In the genomic region with DNA sequence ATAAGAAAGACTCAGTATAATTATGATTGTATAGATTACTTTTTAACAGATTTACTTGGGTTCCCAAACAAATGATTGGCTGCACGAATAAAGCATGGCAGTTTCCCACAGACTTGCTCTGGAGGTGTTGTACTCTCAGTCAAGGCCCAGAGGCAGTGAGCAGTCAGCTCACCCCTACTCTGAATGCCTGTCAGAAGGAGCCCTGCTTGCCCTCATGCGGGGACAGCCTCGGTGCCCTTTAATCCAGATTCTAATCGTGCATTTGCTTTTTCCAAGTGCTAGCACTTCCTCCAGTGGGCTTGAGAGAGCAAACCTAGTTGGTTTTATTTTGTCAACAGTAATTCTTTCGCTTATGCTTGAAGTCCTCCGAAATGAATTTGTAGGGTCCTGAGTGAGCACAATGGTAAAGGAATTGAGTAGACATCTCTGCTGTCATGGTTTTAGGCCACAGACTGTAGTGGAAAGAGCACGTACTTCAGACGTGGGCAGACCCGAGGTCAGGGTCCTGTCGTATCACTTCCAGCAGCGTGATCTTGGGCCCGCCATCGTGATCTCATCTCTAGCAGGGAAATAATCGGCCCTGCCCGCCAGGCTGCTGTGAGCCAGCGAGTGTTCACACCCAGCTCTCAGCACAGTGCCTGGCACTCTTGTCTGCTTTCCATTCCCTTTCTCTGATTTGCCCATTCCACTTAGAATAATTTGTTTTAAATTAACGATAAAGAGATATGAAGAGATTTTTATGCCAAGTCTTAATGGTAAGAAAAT, we compare ENCODE assay signal across 24 cellular contexts. TPM values are rescaled to one million over a fixed set of nuclear protein-coding genes. Genes with fewer than 3 reads are reported as not detected.
DNase-seq lines count a peak whose midpoint lies in the region; ATAC-seq, FAIRE-seq and TF ChIP-seq lines count a peak whose summit lies in the region.
"Had no signal": no experiment of that assay in that cellular context is flagged by ENCODE, and none has a peak within 500 bp of the region (broad histone marks: within the 10 kb centered on the region; RNA-seq: fewer than 3 reads in every experiment).

No MANE protein-coding gene starts in this region.

- H3K79me2 ChIP-seq in PC-3 (ENCODE audit: low read length) (no peaks in the 10 kb centered on the region), K562 (ENCODE audit: control insufficient read depth, insufficient read depth, low read length) (no peaks in the 10 kb centered on the region)

- TF ChIP-seq EP300 in K562 (IDR thresholded peaks at IDR 0.05; ENCODE audit: low read length) (no peak), stomach (IDR thresholded peaks at IDR 0.05) (no peak)

- no peak overlapping the region for H4K91ac ChIP-seq in mesenchymal stem cell (ENCODE audit: low read length)

- BruUV-seq in PC-3 (replicated peaks; lab: Mats Ljungman, UMichigan): no TSS peak
- no TSS peak for BruUV-seq in K562 (replicated peaks; lab: Mats Ljungman, UMichigan)

- no peak for ATAC-seq in PC-3
- no peak for ATAC-seq in K562
- ATAC-seq in GM18873 (IDR thresholded peaks at IDR 0.05; ENCODE audit: low FRiP score, unreplicated experiment): no peak
- ATAC-seq: A549 had no signal

- no peak overlapping the region for H4K8ac ChIP-seq in mesenchymal stem cell (ENCODE audit: low read length)

- no peaks in the 10 kb centered on the region for H3F3A ChIP-seq in PC-3 (ENCODE audit: low read length, unreplicated experiment)

- H3K36me3 ChIP-seq in PC-3 (ENCODE audit: low read depth, low read length) (no peaks in the 10 kb centered on the region), K562 (ENCODE audit: control insufficient read depth, insufficient read depth, low read length) (no peaks in the 10 kb centered on the region), mesenchymal stem cell (ENCODE audit: control insufficient read depth in 1 of 2, insufficient read depth in 2 of 2, low read depth in 1 of 2, low read length in 2 of 2) (no peaks in the 10 kb centered on the region), stomach (no peaks in the 10 kb centered on the region)
- H3K36me3 ChIP-seq: BLaER1 treated with 17β-estradiol and CSF1 and Interleukin-3, amounts not matched to agents 10 nM and 100 nM had no signal

- no peak overlapping the region for H3K9ac ChIP-seq in PC-3 (ENCODE audit: low read length)
- H3K9ac ChIP-seq in K562 (ENCODE audit: insufficient read depth in 1 of 2, low read depth in 2 of 2, low read length in 2 of 2): no peak overlapping the region
- peak overlapping the region; percentile 27 for H3K9ac ChIP-seq in mesenchymal stem cell (ENCODE audit: low read length)
- H3K9ac ChIP-seq: BLaER1 treated with 17β-estradiol and CSF1 and Interleukin-3, amounts not matched to agents 10 nM and 100 nM had no signal

- H2AK5ac ChIP-seq in mesenchymal stem cell (ENCODE audit: low read length, severe bottlenecking): peak overlapping the region; percentile 54

- TF ChIP-seq CTCF in PC-3 (conservative IDR thresholded peaks at IDR 0.05; ENCODE audit: low read depth, low read length): no peak
- no peak for TF ChIP-seq CTCF in K562 (IDR thresholded peaks at IDR 0.05 in 2 of 3, conservative IDR thresholded peaks at IDR 0.05 in 1 of 3; ENCODE audit: insufficient read depth in 2 of 3, low read depth in 1 of 3, low read length in 3 of 3)
- no peak for TF ChIP-seq CTCF in stomach (IDR thresholded peaks at IDR 0.05)

- FAIRE-seq in K562 (lab: Jason Lieb, UNC): no peak
- FAIRE-seq: A549, D721Med, GM18507 had no signal

- H3K79me1 ChIP-seq in mesenchymal stem cell (replicated peaks; ENCODE audit: low read length, poor library complexity, severe bottlenecking): no peaks in the 10 kb centered on the region

- H4K20me1 ChIP-seq in PC-3 (ENCODE audit: low read length): no peaks in the 10 kb centered on the region
- H4K20me1 ChIP-seq in K562 (replicated peaks; ENCODE audit: control insufficient read depth, insufficient read depth, low read length): no peaks in the 10 kb centered on the region; the same call in 1 of the 2 replicates
- H4K20me1 ChIP-seq: BLaER1 treated with 17β-estradiol and CSF1 and Interleukin-3, amounts not matched to agents 10 nM and 100 nM had no signal

- in situ Hi-C loops in K562 (cut with MboI): no loop called here

- WGBS in K562 (ENCODE audit: insufficient coverage, low coverage, missing lambda C conversion rate): 9% methylated on average over 17 of the region's 17 CpGs
- 95% methylated on average over 16 of the region's 17 CpGs for WGBS in mesenchymal stem cell
- WGBS in stomach, 5 donors: 46 to 76% (median 68%) methylated on average over 17 of the region's 17 CpGs

- H3K18ac ChIP-seq in mesenchymal stem cell (ENCODE audit: low read depth in 1 of 2, low read length in 2 of 2): peak overlapping the region; percentile 29 to 57

- TF ChIP-seq POLR2A in K562 (conservative IDR thresholded peaks at IDR 0.05) (no peak), stomach (IDR thresholded peaks at IDR 0.05) (no peak)

- intact Hi-C loops in PC-3 (cut with micrococcal nuclease) (no loop called here), K562 (cut with micrococcal nuclease) (no loop called here), stomach (cut with DNase I; ENCODE audit: low total_unique reads) (no loop called here)

- H3K4me2 ChIP-seq in PC-3 (ENCODE audit: low read length): no peak overlapping the region
- H3K4me2 ChIP-seq in K562 (ENCODE audit: insufficient read depth, low read length): no peak overlapping the region
- H3K4me2 ChIP-seq in mesenchymal stem cell (ENCODE audit: low read length, poor library complexity, severe bottlenecking): no peak overlapping the region
- H3K4me2 ChIP-seq: A549; BLaER1 treated with 17β-estradiol and CSF1 and Interleukin-3, amounts not matched to agents 10 nM and 100 nM; PC-9 had no signal

- H2AFZ ChIP-seq in PC-3 (ENCODE audit: low read length): no peak overlapping the region
- no peak overlapping the region for H2AFZ ChIP-seq in K562 (ENCODE audit: low read depth, low read length)
- no peak overlapping the region for H2AFZ ChIP-seq in mesenchymal stem cell (ENCODE audit: low read depth, low read length)
- H2AFZ ChIP-seq: PC-9 had no signal

- no peak for DNase-seq in PC-3
- no peak for DNase-seq in K562 (ENCODE audit: extremely low read depth in 1 of 4, low spot score in 3 of 4)
- DNase-seq in mesenchymal stem cell: no peak
- no peak for DNase-seq in stomach
- no peak for DNase-seq in stimulated activated CD4-positive, alpha-beta T cell treated with anti-CD3 and anti-CD28 coated beads, Interleukin-15, amount 100 ng/mL, for 24 hours
- no peak for DNase-seq in activated naive CD4-positive, alpha-beta T cell treated with anti-CD3 and anti-CD28 coated beads, Interleukin-2, amount 50 U/mL, for 16 hours
- no peak for DNase-seq in NCI-H2107 treated with DMSO at 0.1 percent for 48 hours (lab: John Stamatoyannopoulos, UW; ENCODE audit: unreplicated experiment)
- DNase-seq: AML-193; CD4-positive, alpha-beta T cell; Karpas-422; NCI-H1092 treated with DMSO at 0.1 percent for 48 hours; NCI-H1436; NCI-H187; NCI-H446; NCI-H524 treated with DMSO at 0.1 percent for 48 hours; NCI-H82; NK-92 treated with Interleukin-12 subunit alpha and Interleukin-12 subunit beta, amount 100 ng/mL, for 24 hours; SHP77 had no signal

- peak overlapping the region in 1 of 2 experiments; percentile 81 for H3K14ac ChIP-seq in mesenchymal stem cell (ENCODE audit: low read length in 2 of 2)

- peak overlapping the region in 1 of 2 experiments; percentile 78 for H3K23ac ChIP-seq in mesenchymal stem cell (ENCODE audit: low read length in 2 of 2)

- no peaks in the 10 kb centered on the region for H3K27me3 ChIP-seq in PC-3 (ENCODE audit: low read length)
- H3K27me3 ChIP-seq in K562 (ENCODE audit: control insufficient read depth in 2 of 2, insufficient read depth in 2 of 2, low read length in 2 of 2): peaks cover 29 to 36% of the 10 kb centered on the region in 2 experiments; a peak in 4 of 5 replicates
- no peaks in the 10 kb centered on the region for H3K27me3 ChIP-seq in mesenchymal stem cell (ENCODE audit: control insufficient read depth in 1 of 2, insufficient read depth in 1 of 2, low read length in 2 of 2)
- H3K27me3 ChIP-seq in stomach: no peaks in the 10 kb centered on the region
- H3K27me3 ChIP-seq: BLaER1 treated with 17β-estradiol and CSF1 and Interleukin-3, amounts not matched to agents 10 nM and 100 nM had no signal

- H3K9me1 ChIP-seq in K562 (ENCODE audit: control insufficient read depth, insufficient read depth, low read length): peaks cover 3% of the 10 kb centered on the region

- H2BK15ac ChIP-seq in mesenchymal stem cell (ENCODE audit: low read depth, poor library complexity, severe bottlenecking): no peak overlapping the region

- no peak overlapping the region for H3K4me3 ChIP-seq in PC-3 (ENCODE audit: low read length)
- no peak overlapping the region for H3K4me3 ChIP-seq in K562
- H3K4me3 ChIP-seq in mesenchymal stem cell (ENCODE audit: insufficient read depth in 1 of 2, low read depth in 1 of 2, low read length in 2 of 2): peak overlapping the region in 1 of 2 experiments; percentile 19
- no peak overlapping the region for H3K4me3 ChIP-seq in stomach
- H3K4me3 ChIP-seq: A549; BLaER1 treated with 17β-estradiol and CSF1 and Interleukin-3, amounts not matched to agents 10 nM and 100 nM; PC-9 had no signal

- no peak overlapping the region for H2BK12ac ChIP-seq in mesenchymal stem cell (ENCODE audit: low read length in 2 of 2)

- no peak for TF ChIP-seq RAD21 in K562 (CRISPR knock-in tag; conservative IDR thresholded peaks at IDR 0.05 in 1 of 2, IDR thresholded peaks at IDR 0.05 in 1 of 2)

- CTCF ChIA-PET in PC-3 (lab: Charles Lee) (no interaction called here), K562 (lab: Yijun Ruan, JAX; ENCODE audit: low intra/inter-chr PET ratio) (no interaction called here)

- H3K4me1 ChIP-seq in PC-3 (ENCODE audit: insufficient read depth, low read length) (peaks cover 14% of the 10 kb centered on the region), K562 (replicated peaks in 1 of 2; ENCODE audit: control insufficient read depth in 2 of 2, insufficient read depth in 2 of 2, low read length in 2 of 2) (peaks cover 0 to 5% of the 10 kb centered on the region in 2 experiments; a peak in 3 of 5 replicates), mesenchymal stem cell (ENCODE audit: control insufficient read depth, insufficient read depth, low read depth, low read length) (peaks cover 2% of the 10 kb centered on the region), stomach (peaks cover 18 to 30% (median 27%) of the 10 kb centered on the region in 4 donors)
- H3K4me1 ChIP-seq: A549; BLaER1 treated with 17β-estradiol and CSF1 and Interleukin-3, amounts not matched to agents 10 nM and 100 nM had no signal

- H2BK120ac ChIP-seq in mesenchymal stem cell (ENCODE audit: low read depth, low read length): no peak overlapping the region

- no peaks in the 10 kb centered on the region for H3K9me2 ChIP-seq in PC-3 (replicated peaks; ENCODE audit: low read length)

- 0 out of 2 replicates have a peak overlapping the region, but pooled peaks have one; percentile 7 for H3K27ac ChIP-seq in PC-3 (ENCODE audit: low read length)
- H3K27ac ChIP-seq in K562 (ENCODE audit: extremely low read depth, low read depth, low read length): no peak overlapping the region
- H3K27ac ChIP-seq in mesenchymal stem cell (ENCODE audit: low read length, poor library complexity, severe bottlenecking): no peak overlapping the region
- peak overlapping the region; percentile 34 to 76 (median 54) for H3K27ac ChIP-seq in stomach
- H3K27ac ChIP-seq: A549; BLaER1 treated with 17β-estradiol and CSF1 and Interleukin-3, amounts not matched to agents 10 nM and 100 nM had no signal

- no peak overlapping the region for H2BK5ac ChIP-seq in mesenchymal stem cell (ENCODE audit: low read depth, low read length, poor library complexity, severe bottlenecking)

- POLR2A ChIA-PET in PC-3 (lab: Charles Lee; ENCODE audit: unreplicated experiment): no interaction called here
- POLR2A ChIA-PET in K562 (lab: Yijun Ruan, JAX): interaction anchor here (1.0 kb wide), 1 partner anchor 21 kb away, joined by 3 read pairs; no protein-coding TSS in a partner anchor

- no peak overlapping the region for H3K4ac ChIP-seq in mesenchymal stem cell (ENCODE audit: low read depth in 1 of 2, low read length in 2 of 2)

- H3K9me3 ChIP-seq in PC-3 (ENCODE audit: low read length) (no peaks in the 10 kb centered on the region), K562 (replicated peaks; ENCODE audit: control insufficient read depth, insufficient read depth, low read depth, low read length) (no peaks in the 10 kb centered on the region), mesenchymal stem cell (ENCODE audit: control insufficient read depth, low read length) (no peaks in the 10 kb centered on the region), stomach (no peaks in the 10 kb centered on the region)
- H3K9me3 ChIP-seq: A549; BLaER1 treated with 17β-estradiol and CSF1 and Interleukin-3, amounts not matched to agents 10 nM and 100 nM had no signal

RNA-seq across cellular contexts. Expression of a gene that starts 48.3 kb away (rescaled TPM):
- 2.9 and 3.7 TPM in 2 replicates for total RNA-seq in PC-3 (2014; rRNA removed)
- total RNA-seq in K562 (2011; cell fraction: chromatin; rRNA removed; ENCODE audit: low replicate concordance): 7.9 and 8.5 TPM in 2 replicates
- 6.2 and 7.8 TPM in 2 replicates for total RNA-seq in K562 (2011; cell fraction: nucleolus; rRNA removed)
- 7.3 and 8.0 TPM in 2 replicates for total RNA-seq in K562 (2011; cell fraction: nucleoplasm; rRNA removed)
- 2.5 and 3.1 TPM in 2 replicates for total RNA-seq in K562 (2014; rRNA removed)
- 4.5 and 4.6 TPM in 2 replicates for total RNA-seq in K562 (2014; rRNA removed; fragmentation: Illumina TruSeq; extraction: Trizol)
- 3.3 and 3.6 TPM in 2 replicates for total RNA-seq in K562 (2015; rRNA removed; fragmentation: Illumina TruSeq; extraction: Trizol)
- 4.8 and 4.9 TPM in 2 replicates for total RNA-seq in K562 (2021)
- 3.3 and 4.0 TPM in 2 replicates for polyA plus RNA-seq in K562 (2011; rRNA removed)
- polyA plus RNA-seq in K562 (2011; cell fraction: cytosol; rRNA removed): 2.0 and 3.8 TPM in 2 replicates
- 2.5 and 2.9 TPM in 2 replicates for polyA plus RNA-seq in K562 (2011; cell fraction: nucleus; rRNA removed)
- 3.1 and 3.7 TPM in 2 replicates for polyA plus RNA-seq in K562 (2012)
- 2.6 and 3.0 TPM in 2 replicates for polyA plus RNA-seq in K562 (2014; fragmentation: Illumina TruSeq; extraction: Trizol)
- polyA plus RNA-seq in K562 (2014; fragmentation: Nextera tagmentation; extraction: Ambion mirVana): 1 to 10 TPM; 1.1 to 1.2 TPM
- 2.6 and 2.9 TPM in 2 replicates for polyA plus RNA-seq in K562 (2014; rRNA removed)
- 3.0 and 3.2 TPM in 2 replicates for polyA minus RNA-seq in K562 (2011; rRNA and poly(A)+ RNA removed)
- 2.3 and 2.4 TPM in 2 replicates for polyA minus RNA-seq in K562 (2011; cell fraction: cytosol; rRNA and poly(A)+ RNA removed)
- polyA minus RNA-seq in K562 (2011; cell fraction: nucleus; rRNA and poly(A)+ RNA removed): 1.9 and 3.2 TPM in 2 replicates
- polyA plus RNA-seq in mesenchymal stem cell (2013, experiment 1 of 2): 3.6 TPM
- polyA plus RNA-seq in mesenchymal stem cell (2013, experiment 2 of 2): 3.7 TPM
- 10 to 100 TPM in 1 of 5 donors, 1 to 10 TPM in 3, under 1 TPM in 1; 0.58 to 11.9 (median 4.6) TPM for total RNA-seq in stomach
- polyA plus RNA-seq in stomach: 1 to 10 TPM; 2.8 to 6.6 (median 5.5) TPM

RNA-seq across cellular contexts. Expression of a gene that starts 48.4 kb away (rescaled TPM):
- total RNA-seq in PC-3 (2014; rRNA removed) (26.0 and 30.9 TPM in 2 replicates), K562 (2014; rRNA removed) (50.9 and 56.1 TPM in 2 replicates), K562 (2014; rRNA removed; fragmentation: Illumina TruSeq; extraction: Trizol) (53.8 and 55.0 TPM in 2 replicates), K562 (2015; rRNA removed; fragmentation: Illumina TruSeq; extraction: Trizol) (61.1 and 61.7 TPM in 2 replicates), K562 (2021) (69.8 and 76.0 TPM in 2 replicates), stomach (10 to 100 TPM; 11.7 to 68.7 (median 18.7) TPM)
- 31.1 and 38.1 TPM in 2 replicates for total RNA-seq in K562 (2011; cell fraction: chromatin; rRNA removed; ENCODE audit: low replicate concordance)
- 16.3 and 18.0 TPM in 2 replicates for total RNA-seq in K562 (2011; cell fraction: nucleolus; rRNA removed)
- total RNA-seq in K562 (2011; cell fraction: nucleoplasm; rRNA removed): 15.6 and 17.2 TPM in 2 replicates
- polyA plus RNA-seq in K562 (2011; rRNA removed) (13.4 and 15.2 TPM in 2 replicates), K562 (2014; fragmentation: Illumina TruSeq; extraction: Trizol) (62.1 and 62.4 TPM in 2 replicates), K562 (2014; fragmentation: Nextera tagmentation; extraction: Ambion mirVana) (10 to 100 TPM; 12.7 to 12.9 TPM), K562 (2014; rRNA removed) (30.1 and 33.3 TPM in 2 replicates), stomach (10 to 100 TPM; 12.7 to 18.6 (median 17.6) TPM)
- 9.5 and 9.6 TPM in 2 replicates for polyA plus RNA-seq in K562 (2011; cell fraction: cytosol; rRNA removed)
- polyA plus RNA-seq in K562 (2011; cell fraction: nucleus; rRNA removed): 22.6 and 28.3 TPM in 2 replicates
- polyA plus RNA-seq in K562 (2012): 43.6 and 52.5 TPM in 2 replicates
- 32.6 and 36.6 TPM in 2 replicates for polyA minus RNA-seq in K562 (2011; rRNA and poly(A)+ RNA removed)
- 25.7 and 27.8 TPM in 2 replicates for polyA minus RNA-seq in K562 (2011; cell fraction: cytosol; rRNA and poly(A)+ RNA removed)
- polyA minus RNA-seq in K562 (2011; cell fraction: nucleus; rRNA and poly(A)+ RNA removed): 11.3 and 11.9 TPM in 2 replicates
- polyA plus RNA-seq in mesenchymal stem cell (2013, experiment 1 of 2): 32.6 TPM
- 33.3 TPM for polyA plus RNA-seq in mesenchymal stem cell (2013, experiment 2 of 2)

Comparison
In these comparisons a context has a peak if more than half of its experiments do, and no peak if none do; other contexts are left out.
1. H3K27ac ChIP-seq: peak in PC-3 (single experiment) and stomach (5 of 5); none in K562 (single experiment) and mesenchymal stem cell (single experiment).